ENCODE assay signal across 31 cellular contexts in the genomic region with DNA sequence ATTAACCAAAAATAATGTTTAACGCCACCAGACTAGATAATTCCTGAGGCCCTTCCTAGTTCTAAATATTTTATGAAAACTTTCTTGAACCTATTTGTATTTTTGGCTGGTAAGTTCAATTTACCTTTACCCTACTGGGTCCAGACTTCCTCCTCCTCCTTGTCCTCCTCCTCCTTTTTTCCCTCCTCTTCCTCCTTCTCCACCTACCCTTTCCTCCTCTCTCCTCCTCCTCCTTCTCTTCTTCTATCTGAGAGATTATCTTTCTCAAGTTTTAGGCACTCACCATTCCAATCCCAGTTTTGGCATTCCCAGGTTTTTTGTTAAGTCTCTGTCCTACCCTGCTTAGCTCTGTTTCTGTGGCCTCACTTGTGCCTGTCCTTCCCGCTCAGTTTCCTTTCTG. TPM values are rescaled to one million over a fixed set of nuclear protein-coding genes. Genes with fewer than 3 reads are reported as not detected.
A peak's percentile ranks its signal among the peaks of the same experiment; 100 is the strongest.
DNase-seq lines count a peak whose midpoint lies in the region; ATAC-seq, FAIRE-seq and TF ChIP-seq lines count a peak whose summit lies in the region.
"Had no signal": no experiment of that assay in that cellular context is flagged by ENCODE, and none has a peak within 500 bp of the region (broad histone marks: within the 10 kb centered on the region; RNA-seq: fewer than 3 reads in every experiment).

No MANE protein-coding gene starts in this region.

- no peak for TF ChIP-seq RAD21 in K562 (CRISPR knock-in tag; conservative IDR thresholded peaks at IDR 0.05 in 1 of 2, IDR thresholded peaks at IDR 0.05 in 1 of 2)

- BruUV-seq in K562 (replicated peaks; lab: Mats Ljungman, UMichigan) = no TSS peak

- TF ChIP-seq EP300 in K562 (IDR thresholded peaks at IDR 0.05; ENCODE audit: low read length) = no peak

- POLR2A ChIA-PET in HEK293 (lab: Yijun Ruan, JAX) = interaction anchor here (0.5 kb wide), 1 partner anchor 9 kb away, joined by 3 read pairs; no protein-coding TSS in a partner anchor
- POLR2A ChIA-PET in K562 (lab: Yijun Ruan, JAX) = no interaction called here

- H3K4me1 ChIP-seq in HEK293 (ENCODE audit: control insufficient read depth, insufficient read depth, low read length) = no peaks in the 10 kb centered on the region
- peaks cover 0 to 7% of the 10 kb centered on the region in 2 experiments; a peak in 2 of 5 replicates for H3K4me1 ChIP-seq in K562 (replicated peaks in 1 of 2; ENCODE audit: control insufficient read depth in 2 of 2, insufficient read depth in 2 of 2, low read length in 2 of 2)
- H3K4me1 ChIP-seq: BLaER1; BLaER1 treated with 17β-estradiol and CSF1 and Interleukin-3, amounts not matched to agents 10 nM and 100 nM had no signal

- no peaks in the 10 kb centered on the region for H3K9me1 ChIP-seq in K562 (ENCODE audit: control insufficient read depth, insufficient read depth, low read length)

- intact Hi-C loops in K562 (cut with micrococcal nuclease) = loop anchor here (5.0 kb wide), 1 partner anchor 403 kb away; no protein-coding TSS in a partner anchor

- ATAC-seq in K562 (no peak), HG03354 (IDR thresholded peaks at IDR 0.05; ENCODE audit: poor library complexity, severe bottlenecking, unreplicated experiment) (no peak)
- ATAC-seq: A549; CD8-positive, alpha-beta T cell had no signal

- no peak overlapping the region for H3K9ac ChIP-seq in K562 (ENCODE audit: insufficient read depth in 1 of 2, low read depth in 2 of 2, low read length in 2 of 2)
- H3K9ac ChIP-seq: BLaER1; BLaER1 treated with 17β-estradiol and CSF1 and Interleukin-3, amounts not matched to agents 10 nM and 100 nM had no signal

- FAIRE-seq in K562 (lab: Jason Lieb, UNC) = no peak
- FAIRE-seq: A204.1, A549, D721Med had no signal

- no peak for DNase-seq in K562 (ENCODE audit: extremely low read depth in 1 of 4, low spot score in 3 of 4)
- no peak for DNase-seq in activated effector memory CD4-positive, alpha-beta T cell treated with Interleukin-2 at 50 U/mL for 16 hours
- DNase-seq: 8988T; ACHN; AML-193; BE2C; C1 segment of cervical spinal cord; Caco-2; Calu3; CD4-positive, alpha-beta memory T cell; CD4-positive, alpha-beta T cell; CD4-positive, CD25-positive, alpha-beta regulatory T cell; CD8-positive, alpha-beta memory T cell; CD8-positive, alpha-beta T cell; COR-L47; DMS 273 treated with DMSO at 0.1 percent for 48 hours; DMS153; DMS53; DMS79; DMS79 treated with DMSO at 0.1 percent for 48 hours; DND-41; EL had no signal

- no peak overlapping the region for H2AFZ ChIP-seq in K562 (ENCODE audit: low read depth, low read length)

- in situ Hi-C loops in K562 (cut with MboI) = loop anchor here (5.0 kb wide), 1 partner anchor 488 kb away; no protein-coding TSS in a partner anchor

- H3K36me3 ChIP-seq in HEK293 (ENCODE audit: control insufficient read depth in 2 of 2, insufficient read depth in 1 of 2, low read length in 2 of 2) = no peaks in the 10 kb centered on the region
- no peaks in the 10 kb centered on the region for H3K36me3 ChIP-seq in K562 (ENCODE audit: control insufficient read depth, insufficient read depth, low read length)
- H3K36me3 ChIP-seq: BE2C; BLaER1; BLaER1 treated with 17β-estradiol and CSF1 and Interleukin-3, amounts not matched to agents 10 nM and 100 nM had no signal

- H3K4me3 ChIP-seq in HEK293 (ENCODE audit: low read depth, low read length) (no peak overlapping the region), K562 (no peak overlapping the region)
- H3K4me3 ChIP-seq: A549; BLaER1; BLaER1 treated with 17β-estradiol and CSF1 and Interleukin-3, amounts not matched to agents 10 nM and 100 nM had no signal

- TF ChIP-seq CTCF in HEK293 (tag by site-specific recombination; IDR thresholded peaks at IDR 0.05) (no peak), K562 (IDR thresholded peaks at IDR 0.05 in 2 of 3, conservative IDR thresholded peaks at IDR 0.05 in 1 of 3; ENCODE audit: insufficient read depth in 2 of 3, low read depth in 1 of 3, low read length in 3 of 3) (no peak)

- no peak for TF ChIP-seq POLR2A in K562 (conservative IDR thresholded peaks at IDR 0.05)

- peaks cover 8 to 25% of the 10 kb centered on the region in 2 experiments for H3K27me3 ChIP-seq in K562 (ENCODE audit: control insufficient read depth in 2 of 2, insufficient read depth in 2 of 2, low read length in 2 of 2)
- H3K27me3 ChIP-seq: BE2C; BLaER1; BLaER1 treated with 17β-estradiol and CSF1 and Interleukin-3, amounts not matched to agents 10 nM and 100 nM had no signal

- no peaks in the 10 kb centered on the region for H3K79me2 ChIP-seq in K562 (ENCODE audit: control insufficient read depth, insufficient read depth, low read length)

- CTCF ChIA-PET in HEK293 (lab: Yijun Ruan, JAX) (interaction anchor here (0.7 to 14.1 kb wide), 9 partner anchors 10 to 807 kb away, joined by 3 to 148 read pairs (median 14); no protein-coding TSS in a partner anchor), K562 (lab: Yijun Ruan, JAX; ENCODE audit: low intra/inter-chr PET ratio) (no interaction called here)

- H3K27ac ChIP-seq in HEK293 (ENCODE audit: extremely low read depth, low read depth, low read length) = no peak overlapping the region
- no peak overlapping the region for H3K27ac ChIP-seq in K562 (ENCODE audit: extremely low read depth, low read depth, low read length)
- H3K27ac ChIP-seq: 22Rv1; A549; BLaER1; BLaER1 treated with 17β-estradiol and CSF1 and Interleukin-3, amounts not matched to agents 10 nM and 100 nM; C4-2B had no signal

- H3K9me3 ChIP-seq in HEK293 (ENCODE audit: control insufficient read depth, insufficient read depth, low read depth, low read length) (no peaks in the 10 kb centered on the region), K562 (replicated peaks; ENCODE audit: control insufficient read depth, insufficient read depth, low read depth, low read length) (no peaks in the 10 kb centered on the region)
- H3K9me3 ChIP-seq: A549; BE2C; BLaER1; BLaER1 treated with 17β-estradiol and CSF1 and Interleukin-3, amounts not matched to agents 10 nM and 100 nM; Caco-2 had no signal

- H3K4me2 ChIP-seq in K562 (ENCODE audit: insufficient read depth, low read length) = no peak overlapping the region
- H3K4me2 ChIP-seq: A549; BLaER1; BLaER1 treated with 17β-estradiol and CSF1 and Interleukin-3, amounts not matched to agents 10 nM and 100 nM had no signal

- peaks cover 8% of the 10 kb centered on the region; the same call in 1 of the 2 replicates for H4K20me1 ChIP-seq in K562 (replicated peaks; ENCODE audit: control insufficient read depth, insufficient read depth, low read length)
- H4K20me1 ChIP-seq: BLaER1 had no signal

- 10% methylated on average over 2 of the region's 2 CpGs for WGBS in K562 (ENCODE audit: insufficient coverage, low coverage, missing lambda C conversion rate)

TF ChIP-seq in HEK293, 187 proteins besides CTCF, POLR2A, EP300 and RAD21 (continues in another document):
- no peak for TF ChIP-seq ZNF37A (tag by site-specific recombination; IDR thresholded peaks at IDR 0.05)
- no peak for TF ChIP-seq ZFP37 (tag by site-specific recombination; IDR thresholded peaks at IDR 0.05)

TF ChIP-seq in K562, 482 proteins besides CTCF, POLR2A, EP300 and RAD21:
- TF ChIP-seq ELF4 (CRISPR knock-in tag; IDR thresholded peaks at IDR 0.05) (0 out of 2 replicates have a peak, but pooled peaks have one; percentile 34), THRB (CRISPR knock-in tag; conservative IDR thresholded peaks at IDR 0.05) (0 out of 2 replicates have a peak, but pooled peaks have one; percentile 48), TAF15 (IDR thresholded peaks at IDR 0.05; ENCODE audit: low read depth, low read length) (no peak)
TF ChIP-seq in K562: peak in this region for 2.

RNA-seq across cellular contexts. Expression of gene RAPGEF1, which starts 24.7 kb away (rescaled TPM):
- 42.0 and 63.9 TPM in 2 replicates for total RNA-seq in K562 (2011; cell fraction: chromatin; rRNA removed; ENCODE audit: low replicate concordance)
- 20.0 and 28.9 TPM in 2 replicates for total RNA-seq in K562 (2011; cell fraction: nucleolus; rRNA removed)
- total RNA-seq in K562 (2011; cell fraction: nucleoplasm; rRNA removed) = 26.3 and 27.1 TPM in 2 replicates
- total RNA-seq in K562 (2014; rRNA removed) (19.9 and 25.5 TPM in 2 replicates), K562 (2014; rRNA removed; fragmentation: Illumina TruSeq; extraction: Trizol) (13.7 and 15.8 TPM in 2 replicates), K562 (2015; rRNA removed; fragmentation: Illumina TruSeq; extraction: Trizol) (17.8 and 19.2 TPM in 2 replicates), K562 (2021) (36.4 and 44.1 TPM in 2 replicates)
- polyA plus RNA-seq in K562 (2011; rRNA removed) (22.9 and 27.1 TPM in 2 replicates), K562 (2014; fragmentation: Illumina TruSeq; extraction: Trizol) (26.6 TPM in 2 replicates), K562 (2014; fragmentation: Nextera tagmentation; extraction: Ambion mirVana) (under 1 TPM; 0.06 to 0.10 TPM), K562 (2014; rRNA removed) (23.2 and 27.9 TPM in 2 replicates)
- polyA plus RNA-seq in K562 (2011; cell fraction: cytosol; rRNA removed) = 22.7 and 25.8 TPM in 2 replicates
- polyA plus RNA-seq in K562 (2011; cell fraction: nucleus; rRNA removed) = 26.4 and 33.4 TPM in 2 replicates
- 25.0 and 32.0 TPM in 2 replicates for polyA plus RNA-seq in K562 (2012)
- 19.9 and 22.5 TPM in 2 replicates for polyA minus RNA-seq in K562 (2011; rRNA and poly(A)+ RNA removed)
- polyA minus RNA-seq in K562 (2011; cell fraction: cytosol; rRNA and poly(A)+ RNA removed) = 13.9 and 19.5 TPM in 2 replicates
- polyA minus RNA-seq in K562 (2011; cell fraction: nucleus; rRNA and poly(A)+ RNA removed) = 10.1 and 12.6 TPM in 2 replicates
